ENCODE assay signal across 8 cellular contexts in the genomic region with DNA sequence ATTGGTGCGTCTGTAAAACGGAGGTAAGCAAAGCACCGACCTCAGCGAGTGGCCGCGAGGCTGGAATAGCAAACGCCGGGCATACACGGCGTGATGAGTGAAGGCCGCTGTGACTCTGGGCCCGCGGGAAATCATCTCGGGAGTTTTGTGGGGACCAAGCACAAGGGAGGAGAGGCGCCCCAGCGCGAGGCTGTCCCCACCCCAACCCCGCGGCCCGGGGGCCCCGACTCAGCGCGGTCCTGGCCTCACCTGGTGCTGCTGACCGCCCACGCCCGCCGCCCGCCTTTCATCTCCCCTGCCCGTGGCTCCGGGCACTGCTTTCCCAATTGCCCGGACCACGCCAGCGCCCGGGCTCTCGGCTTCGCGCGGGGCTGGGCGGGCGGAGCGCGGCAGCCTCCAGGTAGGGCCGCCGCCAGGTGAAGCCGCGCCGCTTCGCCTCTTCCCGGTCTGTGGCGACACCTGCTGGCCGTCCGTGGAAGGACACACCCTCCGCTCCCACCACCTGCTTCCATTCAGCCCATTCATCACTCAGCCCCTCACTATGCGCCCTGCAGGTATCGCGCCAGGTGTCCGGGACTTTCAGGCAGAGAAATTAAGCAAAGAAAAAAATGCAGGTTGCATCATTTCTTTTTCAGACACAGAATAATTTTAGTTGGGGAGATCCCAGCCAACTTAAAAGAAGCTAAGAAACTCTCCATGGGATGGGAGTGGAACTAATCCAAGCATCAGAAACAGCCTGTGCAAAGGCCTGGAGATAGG.
DNase-seq lines count a peak whose midpoint lies in the region; ATAC-seq and TF ChIP-seq lines count a peak whose summit lies in the region.

No MANE protein-coding gene starts in this region.

- peak; percentile 90 for TF ChIP-seq CTCF in GM12864 (IDR thresholded peaks at IDR 0.05; ENCODE audit: low read depth, low read length, missing control alignments)
- TF ChIP-seq CTCF in foreskin keratinocyte (conservative IDR thresholded peaks at IDR 0.05): peak; percentile 96
- peak; percentile 90 for TF ChIP-seq CTCF in neutrophil (IDR thresholded peaks at IDR 0.05)
- peak; percentile 85 to 95 (median 95) for TF ChIP-seq CTCF in testis (IDR thresholded peaks at IDR 0.05)

- intact Hi-C loops in testis (cut with DNase I; ENCODE audit: low total_unique reads): loop anchor here (10.0 kb wide), 1 partner anchor 1252 kb away; no protein-coding TSS in a partner anchor

- 6 to 8% methylated on average over 11 to 52 of the region's 57 CpGs for WGBS in testis, 2 donors

- H3K4me3 ChIP-seq in GM12864 (ENCODE audit: low read depth, low read length): no peak overlapping the region
- no peak overlapping the region for H3K4me3 ChIP-seq in neutrophil (ENCODE audit: low read depth in 1 of 2, low read length in 1 of 2)
- H3K4me3 ChIP-seq in testis: peak overlapping the region; percentile 24 to 34

- H3K27me3 ChIP-seq in foreskin keratinocyte (peaks cover 25% of the 10 kb centered on the region), neutrophil (peaks cover 91% of the 10 kb centered on the region), testis (no peaks in the 10 kb centered on the region)

- ATAC-seq in HG03095 (IDR thresholded peaks at IDR 0.05; ENCODE audit: unreplicated experiment): peak; percentile 57
- ATAC-seq in foreskin keratinocyte: peak; percentile 97
- no peak for ATAC-seq in HG02870 (IDR thresholded peaks at IDR 0.05; ENCODE audit: unreplicated experiment)

- H3K4me1 ChIP-seq in foreskin keratinocyte: no peaks in the 10 kb centered on the region
- peaks cover 0 to 4% of the 10 kb centered on the region in 2 experiments for H3K4me1 ChIP-seq in neutrophil (ENCODE audit: control insufficient read depth in 1 of 2, insufficient read depth in 1 of 2, low read depth in 1 of 2, low read length in 1 of 2)
- no peaks in the 10 kb centered on the region for H3K4me1 ChIP-seq in testis

- H3K27ac ChIP-seq in foreskin keratinocyte (no peak overlapping the region), neutrophil (no peak overlapping the region), testis (no peak overlapping the region)

- TF ChIP-seq POLR2A in testis (IDR thresholded peaks at IDR 0.05): no peak

- DNase-seq in GM12864 (ENCODE audit: low read depth): no peak
- DNase-seq in NCI-H748 treated with DMSO at 0.1 percent for 48 hours (lab: John Stamatoyannopoulos, UW): peak; percentile 80
- peak; percentile 58 for DNase-seq in activated T-helper 1 cell treated with Interleukin-2 at 50 U/mL for 16 hours (ENCODE audit: low read depth)
- DNase-seq in foreskin keratinocyte: peak in 1 of 2 donors; percentile 37
- peak; percentile 77 for DNase-seq in testis

- H3K36me3 ChIP-seq in neutrophil (no peaks in the 10 kb centered on the region), testis (ENCODE audit: low read depth, missing control alignments) (no peaks in the 10 kb centered on the region)

- H3K9me3 ChIP-seq in neutrophil: no peaks in the 10 kb centered on the region
- H3K9me3 ChIP-seq in testis: no peaks in the 10 kb centered on the region

Comparison
In these comparisons a context has a peak if more than half of its experiments do, and no peak if none do; other contexts are left out.
1. H3K4me3 ChIP-seq: peak in testis (2 of 2); none in GM12864 (single experiment) and neutrophil (0 of 2).
2. Peak in every context shown above with its lines, with median percentiles within 50 percentile points of each other: CTCF ChIP-seq.